ENCODE assay signal across 8 cellular contexts in the genomic region with DNA sequence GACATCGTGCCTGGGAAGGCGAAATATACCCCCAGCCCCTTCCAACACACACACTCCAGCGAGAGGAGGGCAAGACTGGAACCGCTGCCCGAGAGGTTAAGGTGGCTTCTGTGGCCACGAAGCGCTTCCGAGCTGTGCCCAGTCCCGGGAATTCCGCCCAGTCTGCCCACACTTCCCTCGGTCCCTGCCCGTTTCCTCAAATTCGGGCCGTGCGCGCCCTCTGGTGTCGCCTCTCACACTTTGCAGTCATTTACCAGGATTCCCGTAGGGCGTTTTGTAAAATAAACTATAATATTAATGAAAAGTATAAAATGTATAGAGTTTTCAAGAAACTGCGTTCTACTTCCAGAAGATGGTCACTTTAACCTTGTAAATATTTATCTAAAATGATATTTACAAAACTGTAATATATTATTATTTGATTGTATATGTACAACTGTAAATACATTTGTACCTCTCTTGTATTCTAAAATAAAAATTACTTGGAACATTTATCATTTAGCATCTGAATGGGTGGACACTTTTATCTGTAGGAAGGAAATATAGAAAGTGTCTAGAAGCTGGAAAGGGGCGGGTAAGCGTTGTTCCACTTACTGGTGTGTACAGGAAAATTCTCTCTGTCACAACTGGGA. TPM values are rescaled to one million over a fixed set of nuclear protein-coding genes. Genes with fewer than 3 reads are reported as not detected.
DNase-seq lines count a peak whose midpoint lies in the region; ATAC-seq and TF ChIP-seq lines count a peak whose summit lies in the region.

No MANE protein-coding gene starts in this region.

- H3K4me1 ChIP-seq in ovary (ENCODE audit: insufficient read depth), result peaks cover 4% of the 10 kb centered on the region
- H3K4me1 ChIP-seq in uterus, result peaks cover 0 to 5% of the 10 kb centered on the region in 2 donors

- H3K4me3 ChIP-seq in ovary, result peak overlapping the region; percentile 40
- peak overlapping the region; percentile 15 to 50 for H3K4me3 ChIP-seq in uterus

- H3K27ac ChIP-seq in ovary, result no peak overlapping the region
- H3K27ac ChIP-seq in uterus, result no peak overlapping the region

- TF ChIP-seq POLR2A in ovary (IDR thresholded peaks at IDR 0.05) (no peak), uterus (IDR thresholded peaks at IDR 0.05) (no peak)

- intact Hi-C loops in ovary (cut with DNase I) (loop anchor here in 3 of 4 donors (5.0 to 10.0 kb wide), 3 partner anchors 220 to 578 kb away; no protein-coding TSS in a partner anchor), uterus (cut with DNase I; ENCODE audit: low total_unique reads) (loop anchor here (5.0 kb wide), 1 partner anchor 220 kb away; no protein-coding TSS in a partner anchor)

- no peak for ATAC-seq in HG03097 (IDR thresholded peaks at IDR 0.05; ENCODE audit: low FRiP score, unreplicated experiment)

- H3K27me3 ChIP-seq in ovary, result no peaks in the 10 kb centered on the region
- no peaks in the 10 kb centered on the region for H3K27me3 ChIP-seq in uterus

- H3K9me3 ChIP-seq in ovary, result no peaks in the 10 kb centered on the region
- H3K9me3 ChIP-seq in uterus, result no peaks in the 10 kb centered on the region

- no peak for TF ChIP-seq EP300 in ovary (IDR thresholded peaks at IDR 0.05)

- H3K36me3 ChIP-seq in ovary (no peaks in the 10 kb centered on the region), uterus (no peaks in the 10 kb centered on the region)

- DNase-seq in DMS79 treated with DMSO at 0.1 percent for 48 hours (lab: John Stamatoyannopoulos, UW) (peak; percentile 79), M059J (ENCODE audit: low read depth) (peak; percentile 86), SHP77 (lab: John Stamatoyannopoulos, UW) (peak; percentile 64 to 84), globus pallidus (ENCODE audit: low spot score) (peak; percentile 76), ovary (peak; percentile 61 to 81 (median 75)), uterus (peak; percentile 66 to 68)
- DNase-seq in activated naive CD4-positive, alpha-beta T cell treated with anti-CD3 and anti-CD28 coated beads, Interleukin-2, amount 50 U/mL, for 16 hours, result peak; percentile 63

- WGBS in ovary, 3 donors, result 4 to 5% (median 4%) methylated on average over 22 of the region's 22 CpGs

- TF ChIP-seq CTCF in ovary (IDR thresholded peaks at IDR 0.05) (peak; percentile 70 to 74 (median 72)), uterus (IDR thresholded peaks at IDR 0.05) (peak; percentile 75 to 82 (median 78))

RNA-seq across cellular contexts. Expression of a gene that starts 11.0 kb away (rescaled TPM):
- 27.4 and 44.1 TPM in 2 replicates for total RNA-seq in M059J (2014; rRNA removed; shearing (Covaris generic))
- total RNA-seq in ovary (10 to 100 TPM; 14.7 to 40.1 (median 33.8) TPM), uterus (10 to 100 TPM in 2 of 4 donors, 1 to 10 TPM in 2; 2.4 to 59.3 (median 25.5) TPM)
- 10 to 100 TPM; 21.5 to 32.7 TPM for polyA plus RNA-seq in ovary

RNA-seq across cellular contexts. Expression of a gene that starts 18.2 kb away (rescaled TPM):
- not detected in 2 replicates for total RNA-seq in M059J (2014; rRNA removed; shearing (Covaris generic))
- not detected for total RNA-seq in ovary
- polyA plus RNA-seq in ovary, result not detected
- total RNA-seq in uterus, result not detected
